Comparison of ENCODE assay signal across 9 cellular contexts in the genomic region with DNA sequence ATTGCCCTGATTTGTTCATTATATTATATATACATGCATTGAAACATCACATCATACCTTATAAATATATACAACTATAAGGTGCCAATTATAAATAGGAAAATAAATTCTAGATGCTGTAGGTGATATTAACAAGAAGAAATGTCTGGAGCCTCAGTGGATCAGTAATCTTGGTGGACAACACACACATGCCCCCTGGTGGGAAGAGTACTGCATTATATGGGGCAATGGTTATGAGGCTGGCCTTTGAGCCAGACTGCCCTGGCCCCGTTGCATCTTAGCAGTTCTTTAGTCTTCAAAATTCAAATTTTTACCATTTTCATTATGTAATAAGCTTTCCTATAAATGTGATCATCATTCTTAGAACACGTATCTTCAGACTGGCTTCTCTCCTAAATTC.
DNase-seq lines count a peak whose midpoint lies in the region; ATAC-seq and TF ChIP-seq lines count a peak whose summit lies in the region.
"Had no signal": no experiment of that assay in that cellular context is flagged by ENCODE, and none has a peak within 500 bp of the region (broad histone marks: within the 10 kb centered on the region; RNA-seq: fewer than 3 reads in every experiment).

No MANE protein-coding gene starts in this region.

- no peaks in the 10 kb centered on the region for H3K4me1 Mint-ChIP-seq in activated CD4-positive, alpha-beta T cell treated with anti-CD3 and anti-CD28 coated beads, Interleukin-2, amount 10 ng/mL, durations not matched to agents 24 days and 14 days

- H3K79me2 ChIP-seq in mesendoderm (ENCODE audit: control insufficient read depth, insufficient read depth, low read length), result no peaks in the 10 kb centered on the region

- H3K27ac Mint-ChIP-seq in activated CD4-positive, alpha-beta T cell treated with anti-CD3 and anti-CD28 coated beads, Interleukin-2, amount 10 ng/mL, durations not matched to agents 24 days and 14 days, result no peak overlapping the region

- no peaks in the 10 kb centered on the region for H3K27me3 Mint-ChIP-seq in activated CD4-positive, alpha-beta T cell treated with anti-CD3 and anti-CD28 coated beads, Interleukin-2, amount 10 ng/mL, durations not matched to agents 24 days and 14 days

- no peak overlapping the region for H3K9ac ChIP-seq in mesendoderm (ENCODE audit: low read length)

- H2BK120ac ChIP-seq in mesendoderm (ENCODE audit: low read depth, low read length), result no peak overlapping the region

- H3K9me3 ChIP-seq in adrenal gland (replicated peaks in 1 of 3) (no peaks in the 10 kb centered on the region), ascending aorta (no peaks in the 10 kb centered on the region)

- no peak overlapping the region for H3K4me3 Mint-ChIP-seq in activated CD4-positive, alpha-beta T cell treated with anti-CD3 and anti-CD28 coated beads, Interleukin-2, amount 10 ng/mL, durations not matched to agents 24 days and 14 days

- intact Hi-C loops in adrenal gland (cut with DNase I) (no loop called here), ascending aorta (cut with DNase I) (no loop called here)
- intact Hi-C loops in activated CD4-positive, alpha-beta T cell treated with anti-CD3 and anti-CD28 coated beads, Interleukin-2, amount 10 ng/mL, durations not matched to agents 24 days and 14 days (cut with micrococcal nuclease), result no loop called here

- no peak overlapping the region for H3K4me2 ChIP-seq in mesendoderm (ENCODE audit: low read length)

- H3K36me3 ChIP-seq in adrenal gland (replicated peaks in 1 of 2) (no peaks in the 10 kb centered on the region), mesendoderm (ENCODE audit: control insufficient read depth, insufficient read depth, low read length) (no peaks in the 10 kb centered on the region), ascending aorta (no peaks in the 10 kb centered on the region)

- 77 to 86% (median 81%) methylated on average over 2 of the region's 2 CpGs for WGBS in adrenal gland, 4 donors
- WGBS in mesendoderm (ENCODE audit: extremely low coverage, insufficient coverage, low lambda C conversion rate), result no CpG with 5 or more reads among the region's 2 CpGs

- H3K56ac ChIP-seq in mesendoderm (ENCODE audit: low read length), result no peak overlapping the region

- H3K9me3 Mint-ChIP-seq in activated CD4-positive, alpha-beta T cell treated with anti-CD3 and anti-CD28 coated beads, Interleukin-2, amount 10 ng/mL, durations not matched to agents 24 days and 14 days, result no peaks in the 10 kb centered on the region

- H4K8ac ChIP-seq in mesendoderm (ENCODE audit: low read depth, low read length), result no peak overlapping the region

- H3K4ac ChIP-seq in mesendoderm (ENCODE audit: low read depth, low read length), result no peak overlapping the region

- H2BK5ac ChIP-seq in mesendoderm (ENCODE audit: low read length), result no peak overlapping the region

- peak; percentile 86 for ATAC-seq in GM19351 (IDR thresholded peaks at IDR 0.05; ENCODE audit: unreplicated experiment)

- no peak for TF ChIP-seq POLR2A in adrenal gland (IDR thresholded peaks at IDR 0.05)

- no peaks in the 10 kb centered on the region for H3K36me3 Mint-ChIP-seq in activated CD4-positive, alpha-beta T cell treated with anti-CD3 and anti-CD28 coated beads, Interleukin-2, amount 10 ng/mL, durations not matched to agents 24 days and 14 days (ENCODE audit: low read depth)

- H2BK15ac ChIP-seq in mesendoderm (replicated peaks; ENCODE audit: low read depth), result no peak overlapping the region

- TF ChIP-seq CTCF in adrenal gland (IDR thresholded peaks at IDR 0.05) (peak; percentile 26 to 50 (median 44)), ascending aorta (IDR thresholded peaks at IDR 0.05) (peak in 1 of 3 experiments; percentile 22)

- DNase-seq in DMS114 treated with DMSO at 0.1 percent for 48 hours (lab: John Stamatoyannopoulos, UW; ENCODE audit: unreplicated experiment) (peak; percentile 38), KBM-7 (peak; percentile 11), adrenal gland (peak in 6 of 7 donors; percentile 26 to 60 (median 34)), mesendoderm (peak; percentile 42), ascending aorta (ENCODE audit: low spot score in 2 of 2) (no peak)
- DNase-seq in stimulated activated naive CD4-positive, alpha-beta T cell treated with Interleukin-2 at 50 U/mL for 16 hours (lab: John Stamatoyannopoulos, UW), result no peak
- DNase-seq in activated CD4-positive, alpha-beta T cell treated with anti-CD3 and anti-CD28 coated beads, Interleukin-2, amount 10 ng/mL, durations not matched to agents 24 days and 14 days, result no peak

- H4K5ac ChIP-seq in mesendoderm (ENCODE audit: low read length), result no peak overlapping the region

- H3K4me1 ChIP-seq in adrenal gland (replicated peaks in 1 of 2), result no peaks in the 10 kb centered on the region
- H3K4me1 ChIP-seq in mesendoderm (ENCODE audit: control insufficient read depth, low read depth, low read length), result no peaks in the 10 kb centered on the region
- H3K4me1 ChIP-seq in ascending aorta, result no peaks in the 10 kb centered on the region

- in situ Hi-C loops in KBM-7 (cut with MboI; ENCODE audit: low pct_unique_long_range_greater_than_20kb, low sequenced_read_pairs), result no loop called here

- no peak overlapping the region for H2AK5ac ChIP-seq in mesendoderm (ENCODE audit: low read length)

- H3K18ac ChIP-seq in mesendoderm (ENCODE audit: low read length), result no peak overlapping the region

- H3K79me1 ChIP-seq in mesendoderm (ENCODE audit: low read length), result no peaks in the 10 kb centered on the region

- no peak overlapping the region for H3K23ac ChIP-seq in mesendoderm (ENCODE audit: low read length)

- H3K27ac ChIP-seq in adrenal gland (no peak overlapping the region), mesendoderm (ENCODE audit: low read depth, low read length) (no peak overlapping the region), ascending aorta (no peak overlapping the region)
- H3K27ac ChIP-seq: SK-N-MC had no signal

- H3K27me3 ChIP-seq in adrenal gland (no peaks in the 10 kb centered on the region), mesendoderm (ENCODE audit: insufficient read depth, low read length, poor library complexity) (no peaks in the 10 kb centered on the region), ascending aorta (no peaks in the 10 kb centered on the region)

- H3K4me3 ChIP-seq in adrenal gland (no peak overlapping the region), mesendoderm (ENCODE audit: low read length) (no peak overlapping the region), ascending aorta (no peak overlapping the region)
- H3K4me3 ChIP-seq: SK-N-MC had no signal

Comparison
In these comparisons a context has a peak if more than half of its experiments do, and no peak if none do; other contexts are left out.
1. DNase-seq: peak in DMS114 treated with DMSO at 0.1 percent for 48 hours (single experiment), KBM-7 (single experiment), adrenal gland (6 of 7) and mesendoderm (single experiment); none in stimulated activated naive CD4-positive, alpha-beta T cell treated with Interleukin-2 at 50 U/mL for 16 hours (single experiment), ascending aorta (0 of 2) and activated CD4-positive, alpha-beta T cell treated with anti-CD3 and anti-CD28 coated beads, Interleukin-2, amount 10 ng/mL, durations not matched to agents 24 days and 14 days (single experiment).